In genomic region chr7:35676211-35676610, GRCh38 we compare ENCODE assay signal across 1 cellular context.
TF ChIP-seq lines count a peak whose summit lies in the region.

No MANE protein-coding gene starts in this region.

TF ChIP-seq in HCT116, 20 proteins besides CTCF, POLR2A, EP300 and RAD21:
- TF ChIP-seq, protein P1, sequence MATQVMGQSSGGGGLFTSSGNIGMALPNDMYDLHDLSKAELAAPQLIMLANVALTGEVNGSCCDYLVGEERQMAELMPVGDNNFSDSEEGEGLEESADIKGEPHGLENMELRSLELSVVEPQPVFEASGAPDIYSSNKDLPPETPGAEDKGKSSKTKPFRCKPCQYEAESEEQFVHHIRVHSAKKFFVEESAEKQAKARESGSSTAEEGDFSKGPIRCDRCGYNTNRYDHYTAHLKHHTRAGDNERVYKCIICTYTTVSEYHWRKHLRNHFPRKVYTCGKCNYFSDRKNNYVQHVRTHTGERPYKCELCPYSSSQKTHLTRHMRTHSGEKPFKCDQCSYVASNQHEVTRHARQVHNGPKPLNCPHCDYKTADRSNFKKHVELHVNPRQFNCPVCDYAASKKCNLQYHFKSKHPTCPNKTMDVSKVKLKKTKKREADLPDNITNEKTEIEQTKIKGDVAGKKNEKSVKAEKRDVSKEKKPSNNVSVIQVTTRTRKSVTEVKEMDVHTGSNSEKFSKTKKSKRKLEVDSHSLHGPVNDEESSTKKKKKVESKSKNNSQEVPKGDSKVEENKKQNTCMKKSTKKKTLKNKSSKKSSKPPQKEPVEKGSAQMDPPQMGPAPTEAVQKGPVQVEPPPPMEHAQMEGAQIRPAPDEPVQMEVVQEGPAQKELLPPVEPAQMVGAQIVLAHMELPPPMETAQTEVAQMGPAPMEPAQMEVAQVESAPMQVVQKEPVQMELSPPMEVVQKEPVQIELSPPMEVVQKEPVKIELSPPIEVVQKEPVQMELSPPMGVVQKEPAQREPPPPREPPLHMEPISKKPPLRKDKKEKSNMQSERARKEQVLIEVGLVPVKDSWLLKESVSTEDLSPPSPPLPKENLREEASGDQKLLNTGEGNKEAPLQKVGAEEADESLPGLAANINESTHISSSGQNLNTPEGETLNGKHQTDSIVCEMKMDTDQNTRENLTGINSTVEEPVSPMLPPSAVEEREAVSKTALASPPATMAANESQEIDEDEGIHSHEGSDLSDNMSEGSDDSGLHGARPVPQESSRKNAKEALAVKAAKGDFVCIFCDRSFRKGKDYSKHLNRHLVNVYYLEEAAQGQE (IDR thresholded peaks at IDR 0.05; ENCODE audit: low read depth), result no peak
- TF ChIP-seq, protein P2, sequence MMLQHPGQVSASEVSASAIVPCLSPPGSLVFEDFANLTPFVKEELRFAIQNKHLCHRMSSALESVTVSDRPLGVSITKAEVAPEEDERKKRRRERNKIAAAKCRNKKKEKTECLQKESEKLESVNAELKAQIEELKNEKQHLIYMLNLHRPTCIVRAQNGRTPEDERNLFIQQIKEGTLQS (IDR thresholded peaks at IDR 0.05), result no peak
- TF ChIP-seq MAX (IDR thresholded peaks at IDR 0.05) (no peak), POLR2AphosphoS5 (IDR thresholded peaks at IDR 0.05; ENCODE audit: low read depth, low read length) (no peak), SRF (IDR thresholded peaks at IDR 0.05; ENCODE audit: low read depth) (no peak), YY1 (IDR thresholded peaks at IDR 0.05; ENCODE audit: extremely low read depth, insufficient replicate concordance, low read depth, low read length) (no peak), SP1 (IDR thresholded peaks at IDR 0.05; ENCODE audit: low read depth) (no peak), FOSL1 (IDR thresholded peaks at IDR 0.05; ENCODE audit: low read depth) (no peak), CEBPB (IDR thresholded peaks at IDR 0.05; ENCODE audit: low read depth) (no peak), CBX3 (IDR thresholded peaks at IDR 0.05; ENCODE audit: low read depth) (no peak), ELF1 (IDR thresholded peaks at IDR 0.05; ENCODE audit: borderline replicate concordance, low read depth) (no peak), ZNF274 (IDR thresholded peaks at IDR 0.05; ENCODE audit: low read depth, low read length) (no peak)
- TF ChIP-seq, protein P3, sequence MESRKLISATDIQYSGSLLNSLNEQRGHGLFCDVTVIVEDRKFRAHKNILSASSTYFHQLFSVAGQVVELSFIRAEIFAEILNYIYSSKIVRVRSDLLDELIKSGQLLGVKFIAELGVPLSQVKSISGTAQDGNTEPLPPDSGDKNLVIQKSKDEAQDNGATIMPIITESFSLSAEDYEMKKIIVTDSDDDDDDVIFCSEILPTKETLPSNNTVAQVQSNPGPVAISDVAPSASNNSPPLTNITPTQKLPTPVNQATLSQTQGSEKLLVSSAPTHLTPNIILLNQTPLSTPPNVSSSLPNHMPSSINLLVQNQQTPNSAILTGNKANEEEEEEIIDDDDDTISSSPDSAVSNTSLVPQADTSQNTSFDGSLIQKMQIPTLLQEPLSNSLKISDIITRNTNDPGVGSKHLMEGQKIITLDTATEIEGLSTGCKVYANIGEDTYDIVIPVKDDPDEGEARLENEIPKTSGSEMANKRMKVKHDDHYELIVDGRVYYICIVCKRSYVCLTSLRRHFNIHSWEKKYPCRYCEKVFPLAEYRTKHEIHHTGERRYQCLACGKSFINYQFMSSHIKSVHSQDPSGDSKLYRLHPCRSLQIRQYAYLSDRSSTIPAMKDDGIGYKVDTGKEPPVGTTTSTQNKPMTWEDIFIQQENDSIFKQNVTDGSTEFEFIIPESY (IDR thresholded peaks at IDR 0.05; ENCODE audit: extremely low read depth, insufficient replicate concordance, low read length), result no peak
